ENCODE assay signal across 24 cellular contexts in genomic region chr7:489876-490275, GRCh38. TPM values are rescaled to one million over a fixed set of nuclear protein-coding genes. Genes with fewer than 3 reads are reported as not detected.
DNase-seq lines count a peak whose midpoint lies in the region; ATAC-seq, FAIRE-seq and TF ChIP-seq lines count a peak whose summit lies in the region.
"Had no signal": no experiment of that assay in that cellular context is flagged by ENCODE, and none has a peak within 500 bp of the region (broad histone marks: within the 10 kb centered on the region; RNA-seq: fewer than 3 reads in every experiment).

No MANE protein-coding gene starts in this region.

- H3K9me3 Mint-ChIP-seq in chondrocyte (ENCODE audit: low read depth) (no peaks in the 10 kb centered on the region), GM23338 (peaks cover 10% of the 10 kb centered on the region; the same call in 2 of the 3 replicates)
- H3K9me3 Mint-ChIP-seq in activated T-cell treated with anti-CD3 and anti-CD28 coated beads, Interleukin-2, amount 50 U/mL, for 72 hours, result no peaks in the 10 kb centered on the region
- H3K9me3 Mint-ChIP-seq: CD8-positive, alpha-beta memory T cell; IgD-negative memory B cell had no signal

- H3K9me3 ChIP-seq in pancreas, result no peaks in the 10 kb centered on the region
- H3K9me3 ChIP-seq: SJSA1 had no signal

- H3K4me3 Mint-ChIP-seq in chondrocyte (ENCODE audit: unreplicated experiment) (no peak overlapping the region), GM23338 (no peak overlapping the region)
- H3K4me3 Mint-ChIP-seq in activated T-cell treated with anti-CD3 and anti-CD28 coated beads, Interleukin-2, amount 50 U/mL, for 72 hours, result no peak overlapping the region
- H3K4me3 Mint-ChIP-seq: CD8-positive, alpha-beta memory T cell; H9; IgD-negative memory B cell had no signal

- H3K27ac ChIP-seq in pancreas (no peak overlapping the region), GM23338 (ENCODE audit: low read depth) (no peak overlapping the region)
- H3K27ac ChIP-seq: HL-60, SJSA1 had no signal

- H3K36me3 ChIP-seq in pancreas (no peaks in the 10 kb centered on the region), GM23338 (ENCODE audit: insufficient read depth) (no peaks in the 10 kb centered on the region)
- H3K36me3 ChIP-seq: SJSA1 had no signal

- H3K9me2 ChIP-seq in GM23338 (ENCODE audit: insufficient read depth), result no peaks in the 10 kb centered on the region

- H3K36me3 Mint-ChIP-seq in chondrocyte (ENCODE audit: low read depth) (no peaks in the 10 kb centered on the region), GM23338 (ENCODE audit: low read depth) (peaks cover 7% of the 10 kb centered on the region; the same call in 2 of the 3 replicates)
- no peaks in the 10 kb centered on the region for H3K36me3 Mint-ChIP-seq in activated T-cell treated with anti-CD3 and anti-CD28 coated beads, Interleukin-2, amount 50 U/mL, for 72 hours (ENCODE audit: insufficient read depth in 2 of 2)
- H3K36me3 Mint-ChIP-seq: CD8-positive, alpha-beta memory T cell had no signal

- no peak overlapping the region for H3K4me3 ChIP-seq in pancreas
- no peak overlapping the region for H3K4me3 ChIP-seq in GM23338
- H3K4me3 ChIP-seq: SJSA1 had no signal

- H3K4me1 ChIP-seq in pancreas (peaks cover 0 to 3% (median 0%) of the 10 kb centered on the region in 3 donors), GM23338 (ENCODE audit: insufficient read depth) (no peaks in the 10 kb centered on the region)
- H3K4me1 ChIP-seq: SJSA1 had no signal

- ATAC-seq in Right ventricle myocardium superior (ENCODE audit: poor library complexity) (no peak), Right ventricle myocardium inferior (no peak), pancreas (no peak), GM23338 (no peak), GM18873 (IDR thresholded peaks at IDR 0.05; ENCODE audit: low FRiP score, unreplicated experiment) (no peak)
- no peak for ATAC-seq in activated T-cell treated with anti-CD3 and anti-CD28 coated beads, Interleukin-2, amount 50 U/mL, for 72 hours (replicated peaks in 1 of 2)
- ATAC-seq in stimulated activated naive CD8-positive, alpha-beta T cell treated with anti-CD3 and anti-CD28 coated beads, Interleukin-15, Interleukin-2, amounts not matched to agents 100 U/mL and 50 U/mL, for 24 hours, result no peak
- ATAC-seq: PC-3 had no signal

- no peak for FAIRE-seq in pancreas (lab: Jason Lieb, UNC)
- FAIRE-seq: A204.1, D721Med, HTR-8/SVneo had no signal

- no peak overlapping the region for H3K4me2 ChIP-seq in GM23338

- H3K79me2 ChIP-seq in GM23338 (replicated peaks; ENCODE audit: insufficient read depth), result no peaks in the 10 kb centered on the region

- H3K27me3 Mint-ChIP-seq in chondrocyte (ENCODE audit: low read depth) (peaks cover 2% of the 10 kb centered on the region), GM23338 (ENCODE audit: insufficient read depth, low read depth, poor library complexity) (peaks cover 10% of the 10 kb centered on the region)
- H3K27me3 Mint-ChIP-seq in activated T-cell treated with anti-CD3 and anti-CD28 coated beads, Interleukin-2, amount 50 U/mL, for 72 hours (ENCODE audit: low read depth), result peaks cover 8% of the 10 kb centered on the region

- H3K27ac Mint-ChIP-seq in chondrocyte (ENCODE audit: unreplicated experiment), result no peak overlapping the region
- H3K27ac Mint-ChIP-seq in GM23338, result no peak overlapping the region
- H3K27ac Mint-ChIP-seq in activated T-cell treated with anti-CD3 and anti-CD28 coated beads, Interleukin-2, amount 50 U/mL, for 72 hours, result no peak overlapping the region
- H3K27ac Mint-ChIP-seq: CD8-positive, alpha-beta memory T cell; IgD-negative memory B cell had no signal

- no peak overlapping the region for H2AFZ ChIP-seq in GM23338

- H3K4me1 Mint-ChIP-seq in chondrocyte (ENCODE audit: low read depth) (peaks cover 42% of the 10 kb centered on the region), GM23338 (peaks cover 6% of the 10 kb centered on the region; the same call in 2 of the 3 replicates)
- H3K4me1 Mint-ChIP-seq in activated T-cell treated with anti-CD3 and anti-CD28 coated beads, Interleukin-2, amount 50 U/mL, for 72 hours (ENCODE audit: low read depth), result no peaks in the 10 kb centered on the region
- H3K4me1 Mint-ChIP-seq: CD8-positive, alpha-beta memory T cell; IgD-negative memory B cell had no signal

- intact Hi-C loops in Right ventricle myocardium superior (cut with DNase I) (no loop called here), Right ventricle myocardium inferior (cut with DNase I) (no loop called here), pancreas (cut with DNase I) (loop anchor here in 1 of 3 donors (10.0 kb wide), 1 partner anchor 125 kb away; no protein-coding TSS in a partner anchor)

- TF ChIP-seq CTCF in chondrocyte (IDR thresholded peaks at IDR 0.05) (no peak), pancreas (IDR thresholded peaks at IDR 0.05) (no peak), GM23338 (conservative IDR thresholded peaks at IDR 0.05; ENCODE audit: low read depth in 2 of 2) (no peak)

- 56 to 71% methylated on average over 4 of the region's 4 CpGs for WGBS in pancreas, 2 donors

- DNase-seq in Right ventricle myocardium superior (peak; percentile 17), Right ventricle myocardium inferior (ENCODE audit: missing footprints) (no peak), chondrocyte (ENCODE audit: low spot score) (peak; percentile 21), pancreas (peak in 4 of 6 donors; percentile 0 to 30 (median 6)), GM23338 (ENCODE audit: low spot score) (no peak)
- no peak for DNase-seq in activated T-cell treated with anti-CD3 and anti-CD28 coated beads, Interleukin-2, amount 50 U/mL, for 72 hours
- no peak for DNase-seq in stimulated activated naive CD8-positive, alpha-beta T cell treated with anti-CD3 and anti-CD28 coated beads, Interleukin-15, Interleukin-2, amounts not matched to agents 100 U/mL and 50 U/mL, for 24 hours
- DNase-seq: H9, Kasumi-1, MM.1S, NCI-H1092, NCI-H1436 treated with DMSO at 0.1 percent for 48 hours, NCI-H2029 treated with DMSO at 0.1 percent for 48 hours, NCI-H446 treated with DMSO at 0.1 percent for 48 hours, NCI-H774, PC-3 had no signal

- H3F3A ChIP-seq in GM23338 (replicated peaks; ENCODE audit: low read depth), result no peaks in the 10 kb centered on the region

- no peaks in the 10 kb centered on the region for H3K27me3 ChIP-seq in pancreas
- H3K27me3 ChIP-seq in GM23338 (ENCODE audit: insufficient read depth), result no peaks in the 10 kb centered on the region

- no peaks in the 10 kb centered on the region for H4K20me1 ChIP-seq in GM23338 (replicated peaks; ENCODE audit: insufficient read depth)

TF ChIP-seq in GM23338, 12 proteins besides CTCF, POLR2A, EP300 and RAD21 (continues in another document):
- TF ChIP-seq JUNB (IDR thresholded peaks at IDR 0.05; ENCODE audit: unreplicated experiment) (no peak), EZH2phosphoT487 (IDR thresholded peaks at IDR 0.05; ENCODE audit: unreplicated experiment) (no peak), NANOG (IDR thresholded peaks at IDR 0.05; ENCODE audit: borderline replicate concordance) (no peak), REST (IDR thresholded peaks at IDR 0.05; ENCODE audit: unreplicated experiment) (no peak), POLR2AphosphoS5 (IDR thresholded peaks at IDR 0.05; ENCODE audit: low read depth) (no peak), CREB1 (CRISPR knock-in tag; IDR thresholded peaks at IDR 0.05; ENCODE audit: low read depth) (no peak), STAT1 (IDR thresholded peaks at IDR 0.05; ENCODE audit: unreplicated experiment) (no peak)

RNA-seq across cellular contexts. Expression of gene PDGFA, which starts 29.8 kb away (rescaled TPM):
- total RNA-seq in Right ventricle myocardium superior (34.5 TPM), Right ventricle myocardium inferior (37.2 TPM), chondrocyte (38.1 to 72.5 TPM (median 70.6 TPM) in 3 replicates), pancreas (100 to 1,000 TPM in 1 of 6 donors, 10 to 100 TPM in 5; 54.1 to 175 (median 81.5) TPM)
- polyA plus RNA-seq in pancreas (10 to 100 TPM; 53.3 to 60.4 TPM), GM23338 (2016; fragmentation: Nextera tagmentation; extraction: Ambion mirVana) (35.6 and 39.5 TPM in 2 replicates)
- total RNA-seq in GM23338 (2014; rRNA removed; shearing (Covaris generic)), result 32.2 and 43.1 TPM in 2 replicates
- 10 to 100 TPM in 1 of 2 donors, 1 to 10 TPM in 1; 10.0 to 16.0 TPM for total RNA-seq in activated T-cell treated with anti-CD3 and anti-CD28 coated beads, Interleukin-2, amount 50 U/mL, for 72 hours
- polyA plus RNA-seq: IgD-negative memory B cell had no signal

Comparison
In these comparisons a context has a peak if more than half of its experiments do, and no peak if none do; other contexts are left out.
1. DNase-seq: peak in Right ventricle myocardium superior (single experiment), chondrocyte (single experiment) and pancreas (4 of 6); none in Right ventricle myocardium inferior (single experiment), GM23338 (single experiment), activated T-cell treated with anti-CD3 and anti-CD28 coated beads, Interleukin-2, amount 50 U/mL, for 72 hours (0 of 2) and stimulated activated naive CD8-positive, alpha-beta T cell treated with anti-CD3 and anti-CD28 coated beads, Interleukin-15, Interleukin-2, amounts not matched to agents 100 U/mL and 50 U/mL, for 24 hours (single experiment).